ENCODE assay signal across 13 cellular contexts in genomic region chrX:38811515-38812239, GRCh38. TPM values are rescaled to one million over a fixed set of nuclear protein-coding genes. Genes with fewer than 3 reads are reported as not detected.
DNase-seq lines count a peak whose midpoint lies in the region; ATAC-seq and FAIRE-seq lines count a peak whose summit lies in the region.
"Had no signal": no experiment of that assay in that cellular context is flagged by ENCODE, and none has a peak within 500 bp of the region (broad histone marks: within the 10 kb centered on the region; RNA-seq: fewer than 3 reads in every experiment).

No MANE protein-coding gene starts in this region.

- DNase-seq in CD8-positive, alpha-beta memory T cell, result peak in 3 of 5 donors; percentile 42 to 51 (median 47)
- DNase-seq in KBM-7 (peak; percentile 26), mesenchymal stem cell (peak; percentile 11), RCC 7860 (ENCODE audit: low spot score) (no peak), SJCRH30 (no peak)
- DNase-seq in activated naive CD8-positive, alpha-beta T cell treated with anti-CD3 and anti-CD28 coated beads, Interleukin-2, amount 50 U/mL, for 24 hours, result no peak
- DNase-seq in stimulated activated CD4-positive, alpha-beta T cell treated with anti-CD3 and anti-CD28 coated beads, Interleukin-15, amount 100 ng/mL, for 24 hours, result no peak
- DNase-seq: anterior cingulate cortex, DMS153 had no signal

- FAIRE-seq in RCC 7860 (lab: Jason Lieb, UNC), result no peak

- no peaks in the 10 kb centered on the region for H3K36me3 ChIP-seq in CD8-positive, alpha-beta memory T cell (ENCODE audit: insufficient read depth, low read length)
- H3K36me3 ChIP-seq in mesenchymal stem cell (ENCODE audit: control insufficient read depth in 1 of 2, insufficient read depth in 2 of 2, low read depth in 1 of 2, low read length in 2 of 2), result peaks cover 0 to 4% of the 10 kb centered on the region in 2 experiments
- H3K36me3 ChIP-seq in SJCRH30, result no peaks in the 10 kb centered on the region; the same call in 1 of the 2 replicates

- no peak overlapping the region for H3K23ac ChIP-seq in mesenchymal stem cell (ENCODE audit: low read length in 2 of 2)

- H4K91ac ChIP-seq in mesenchymal stem cell (ENCODE audit: low read length), result no peak overlapping the region

- H3K4me1 Mint-ChIP-seq in CD8-positive, alpha-beta memory T cell, result peaks cover 49 to 67% (median 61%) of the 10 kb centered on the region in 3 donors
- H3K4me1 Mint-ChIP-seq in activated naive CD8-positive, alpha-beta T cell treated with anti-CD3 and anti-CD28 coated beads, Interleukin-2, amount 50 U/mL, for 24 hours, result peaks cover 56% of the 10 kb centered on the region

- peaks cover 0 to 11% (median 3%) of the 10 kb centered on the region in 3 donors for H3K36me3 Mint-ChIP-seq in CD8-positive, alpha-beta memory T cell
- H3K36me3 Mint-ChIP-seq in activated naive CD8-positive, alpha-beta T cell treated with anti-CD3 and anti-CD28 coated beads, Interleukin-2, amount 50 U/mL, for 24 hours (ENCODE audit: low read depth), result peaks cover 9% of the 10 kb centered on the region

- no peak overlapping the region for H2BK15ac ChIP-seq in mesenchymal stem cell (ENCODE audit: low read depth, poor library complexity, severe bottlenecking)

- H4K8ac ChIP-seq in mesenchymal stem cell (ENCODE audit: low read length), result no peak overlapping the region

- no peak overlapping the region for H3K4ac ChIP-seq in mesenchymal stem cell (ENCODE audit: low read depth in 1 of 2, low read length in 2 of 2)

- CTCF ChIA-PET in CD8-positive, alpha-beta memory T cell (lab: Charles Lee), result no interaction called here

- no CpG with 5 or more reads among the region's 3 CpGs for WGBS in mesenchymal stem cell

- H3K27me3 Mint-ChIP-seq in CD8-positive, alpha-beta memory T cell, result peaks cover 0 to 5% of the 10 kb centered on the region in 2 donors
- no peaks in the 10 kb centered on the region for H3K27me3 Mint-ChIP-seq in activated naive CD8-positive, alpha-beta T cell treated with anti-CD3 and anti-CD28 coated beads, Interleukin-2, amount 50 U/mL, for 24 hours

- H2BK5ac ChIP-seq in mesenchymal stem cell (ENCODE audit: low read depth, low read length, poor library complexity, severe bottlenecking), result no peak overlapping the region

- H3K9me3 ChIP-seq in CD8-positive, alpha-beta memory T cell (ENCODE audit: low read length), result no peaks in the 10 kb centered on the region
- H3K9me3 ChIP-seq in mesenchymal stem cell (ENCODE audit: control insufficient read depth, low read length) (peaks cover 2% of the 10 kb centered on the region), SJCRH30 (replicated peaks) (no peaks in the 10 kb centered on the region)

- H2BK120ac ChIP-seq in mesenchymal stem cell (ENCODE audit: low read depth, low read length), result no peak overlapping the region

- peak overlapping the region; percentile 47 to 97 (median 92) for H3K27ac Mint-ChIP-seq in CD8-positive, alpha-beta memory T cell
- peak overlapping the region; percentile 86 for H3K27ac Mint-ChIP-seq in activated naive CD8-positive, alpha-beta T cell treated with anti-CD3 and anti-CD28 coated beads, Interleukin-2, amount 50 U/mL, for 24 hours

- H3K18ac ChIP-seq in mesenchymal stem cell (ENCODE audit: low read depth in 1 of 2, low read length in 2 of 2), result no peak overlapping the region

- POLR2A ChIA-PET in CD8-positive, alpha-beta memory T cell (lab: Charles Lee), result no interaction called here

- in situ Hi-C loops in KBM-7 (cut with MboI; ENCODE audit: low pct_unique_long_range_greater_than_20kb, low sequenced_read_pairs), result loop anchor here (25.0 kb wide), 1 partner anchor 176 kb away; no protein-coding TSS in a partner anchor

- peak; percentile 63 for ATAC-seq in activated naive CD8-positive, alpha-beta T cell treated with anti-CD3 and anti-CD28 coated beads, Interleukin-2, amount 50 U/mL, for 24 hours
- no peak for ATAC-seq in GM18858 (IDR thresholded peaks at IDR 0.05; ENCODE audit: unreplicated experiment)
- ATAC-seq: Panc1 had no signal

- peaks cover 60% of the 10 kb centered on the region for H3K4me1 ChIP-seq in CD8-positive, alpha-beta memory T cell (ENCODE audit: insufficient read depth, low read length)
- H3K4me1 ChIP-seq in mesenchymal stem cell (ENCODE audit: control insufficient read depth, insufficient read depth, low read depth, low read length) (no peaks in the 10 kb centered on the region), SJCRH30 (peaks cover 4% of the 10 kb centered on the region; the same call in 1 of the 2 replicates)

- H2BK12ac ChIP-seq in mesenchymal stem cell (ENCODE audit: low read length in 2 of 2), result no peak overlapping the region

- H3K14ac ChIP-seq in mesenchymal stem cell (ENCODE audit: low read length in 2 of 2), result no peak overlapping the region

- peaks cover 0 to 2% (median 0%) of the 10 kb centered on the region in 5 donors for H3K9me3 Mint-ChIP-seq in CD8-positive, alpha-beta memory T cell
- H3K9me3 Mint-ChIP-seq in activated naive CD8-positive, alpha-beta T cell treated with anti-CD3 and anti-CD28 coated beads, Interleukin-2, amount 50 U/mL, for 24 hours, result no peaks in the 10 kb centered on the region

- H2AK5ac ChIP-seq in mesenchymal stem cell (ENCODE audit: low read length, severe bottlenecking), result no peak overlapping the region

- H3K27ac ChIP-seq in CD8-positive, alpha-beta memory T cell (ENCODE audit: low read depth, low read length), result peak overlapping the region; percentile 9
- H3K27ac ChIP-seq in mesenchymal stem cell (ENCODE audit: low read length, poor library complexity, severe bottlenecking) (no peak overlapping the region), SJCRH30 (no peak overlapping the region)
- H3K27ac ChIP-seq: VCaP had no signal

- H3K4me3 ChIP-seq in CD8-positive, alpha-beta memory T cell (ENCODE audit: low read length), result peak overlapping the region; percentile 2
- H3K4me3 ChIP-seq in mesenchymal stem cell (ENCODE audit: insufficient read depth in 1 of 2, low read depth in 1 of 2, low read length in 2 of 2) (no peak overlapping the region), SJCRH30 (no peak overlapping the region)

- H2AFZ ChIP-seq in mesenchymal stem cell (ENCODE audit: low read depth, low read length), result no peak overlapping the region

- H3K4me3 Mint-ChIP-seq in CD8-positive, alpha-beta memory T cell, result peak overlapping the region; percentile 36 to 76 (median 67)
- H3K4me3 Mint-ChIP-seq in activated naive CD8-positive, alpha-beta T cell treated with anti-CD3 and anti-CD28 coated beads, Interleukin-2, amount 50 U/mL, for 24 hours, result peak overlapping the region; percentile 43
- H3K4me3 Mint-ChIP-seq: neural crest cell had no signal

- no peaks in the 10 kb centered on the region for H3K79me1 ChIP-seq in mesenchymal stem cell (replicated peaks; ENCODE audit: low read length, poor library complexity, severe bottlenecking)

- H3K9ac ChIP-seq in mesenchymal stem cell (ENCODE audit: low read length), result no peak overlapping the region

- no peak overlapping the region for H3K4me2 ChIP-seq in mesenchymal stem cell (ENCODE audit: low read length, poor library complexity, severe bottlenecking)

- H3K27me3 ChIP-seq in CD8-positive, alpha-beta memory T cell (ENCODE audit: insufficient read depth, low read length, poor library complexity, severe bottlenecking), result no peaks in the 10 kb centered on the region
- H3K27me3 ChIP-seq in mesenchymal stem cell (ENCODE audit: control insufficient read depth in 1 of 2, insufficient read depth in 1 of 2, low read length in 2 of 2) (peaks cover 0 to 3% of the 10 kb centered on the region in 2 experiments), SJCRH30 (no peaks in the 10 kb centered on the region)

RNA-seq across cellular contexts. Expression of gene MID1IP1, which starts 10.4 kb away (rescaled TPM):
- total RNA-seq in CD8-positive, alpha-beta memory T cell, result 10 to 100 TPM; 69.9 to 73.6 TPM
- polyA plus RNA-seq in CD8-positive, alpha-beta memory T cell, result 20.8 TPM
- polyA plus RNA-seq in mesenchymal stem cell (2013, experiment 1 of 2), result 39.9 TPM
- 41.8 TPM for polyA plus RNA-seq in mesenchymal stem cell (2013, experiment 2 of 2)
- 46.8 and 46.9 TPM in 2 replicates for total RNA-seq in SJCRH30 (2014; rRNA removed; shearing (Covaris generic))

Comparison
In these comparisons a context has a peak if more than half of its experiments do, and no peak if none do; other contexts are left out.
1. DNase-seq: peak in CD8-positive, alpha-beta memory T cell (3 of 5), KBM-7 (single experiment) and mesenchymal stem cell (single experiment); none in activated naive CD8-positive, alpha-beta T cell treated with anti-CD3 and anti-CD28 coated beads, Interleukin-2, amount 50 U/mL, for 24 hours (single experiment), RCC 7860 (single experiment), stimulated activated CD4-positive, alpha-beta T cell treated with anti-CD3 and anti-CD28 coated beads, Interleukin-15, amount 100 ng/mL, for 24 hours (single experiment) and SJCRH30 (0 of 2).